In the genomic region with DNA sequence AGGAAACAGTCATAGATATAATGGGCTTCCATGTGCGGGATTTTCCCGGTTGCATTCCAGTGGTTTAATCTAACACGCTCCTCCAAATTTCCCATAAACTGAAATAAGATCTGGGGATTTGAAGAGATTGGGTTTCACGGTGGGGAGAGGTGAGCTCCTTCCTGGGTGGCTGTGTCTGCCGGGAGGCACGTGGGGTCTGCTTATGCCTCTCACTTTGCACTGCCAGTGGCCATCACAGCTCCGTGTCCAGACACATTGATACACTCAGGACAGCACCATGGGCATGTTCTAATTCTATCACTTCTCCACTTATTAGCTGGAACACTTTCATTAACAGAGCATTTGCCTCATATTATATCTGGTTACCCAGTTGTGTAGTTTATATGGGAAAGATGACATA, we compare ENCODE assay signal across 23 cellular contexts.
"Had no signal": no experiment of that assay in that cellular context is flagged by ENCODE, and none has a peak within 500 bp of the region (broad histone marks: within the 10 kb centered on the region; RNA-seq: fewer than 3 reads in every experiment).

No MANE protein-coding gene starts in this region.

- H3K9me3 Mint-ChIP-seq: activated CD4-positive, alpha-beta memory T cell treated with anti-CD3 and anti-CD28 coated beads, Interleukin-2, amount 10 ng/mL, durations not matched to agents 7 days and 5 days; activated CD4-positive, alpha-beta T cell treated with anti-CD3 and anti-CD28 coated beads, Interleukin-2, amount 10 ng/mL, durations not matched to agents 7 days and 5 days; activated naive CD4-positive, alpha-beta T cell treated with anti-CD3 and anti-CD28 coated beads, Interleukin-2, amount 50 U/mL, for 72 hours; activated T-cell treated with anti-CD3 and anti-CD28 coated beads, Interleukin-2, amount 50 U/mL, for 4 hours; activated T-helper 17 cell treated with anti-CD3 and anti-CD28 coated beads, Interleukin-2, amount 50 U/mL, for 72 hours; neural crest cell; T-helper 1 cell treated with Interleukin-12 subunit alpha and Interleukin-12 subunit beta and Interleukin-4 antibody, amounts not matched to agents 30 μg/mL and 1 μg/mL, for 36 hours; WTC11 had no signal

- DNase-seq: activated CD4-positive, alpha-beta memory T cell treated with anti-CD3 and anti-CD28 coated beads, Interleukin-2, amount 10 ng/mL, durations not matched to agents 7 days and 5 days; activated CD4-positive, alpha-beta T cell treated with anti-CD3 and anti-CD28 coated beads for 1 hour; activated CD4-positive, alpha-beta T cell treated with anti-CD3 and anti-CD28 coated beads, Interleukin-2, amount 10 ng/mL, durations not matched to agents 7 days and 5 days; activated naive CD4-positive, alpha-beta T cell; activated T-cell treated with anti-CD3 and anti-CD28 coated beads, Interleukin-2, amount 50 U/mL, for 4 hours; anterior cingulate cortex; body of pancreas; cerebellar nuclear complex; cortex of kidney; foreskin fibroblast; naive thymus-derived CD8-positive, alpha-beta T cell; posterior cingulate gyrus; right cardiac atrium; stimulated activated naive CD4-positive, alpha-beta T cell; SW 1271; T1000; uterus had no signal

- H3K27me3 Mint-ChIP-seq: activated CD4-positive, alpha-beta memory T cell treated with anti-CD3 and anti-CD28 coated beads, Interleukin-2, amount 10 ng/mL, durations not matched to agents 7 days and 5 days; activated CD4-positive, alpha-beta T cell treated with anti-CD3 and anti-CD28 coated beads, Interleukin-2, amount 10 ng/mL, durations not matched to agents 7 days and 5 days had no signal

- H3K36me3 ChIP-seq: tibial nerve, uterus had no signal

- H3K4me3 Mint-ChIP-seq: activated CD4-positive, alpha-beta memory T cell treated with anti-CD3 and anti-CD28 coated beads, Interleukin-2, amount 10 ng/mL, durations not matched to agents 7 days and 5 days; activated CD4-positive, alpha-beta T cell treated with anti-CD3 and anti-CD28 coated beads, Interleukin-2, amount 10 ng/mL, durations not matched to agents 7 days and 5 days; activated T-cell treated with anti-CD3 and anti-CD28 coated beads, Interleukin-2, amount 50 U/mL, for 4 hours; activated T-helper 17 cell treated with anti-CD3 and anti-CD28 coated beads, Interleukin-2, amount 50 U/mL, for 72 hours; naive thymus-derived CD8-positive, alpha-beta T cell; neural crest cell; T-helper 1 cell treated with Interleukin-12 subunit alpha and Interleukin-12 subunit beta and Interleukin-4 antibody, amounts not matched to agents 30 μg/mL and 1 μg/mL, for 36 hours; WTC11 had no signal

- H3K4me1 ChIP-seq: body of pancreas, tibial nerve, uterus had no signal

- H3K9me3 ChIP-seq: body of pancreas, tibial nerve, uterus had no signal

- H3K27me3 ChIP-seq: body of pancreas, tibial nerve, uterus had no signal

- H3K4me3 ChIP-seq: body of pancreas, tibial nerve, uterus had no signal

- H3K27ac ChIP-seq: body of pancreas, tibial nerve, uterus had no signal

- H3K36me3 Mint-ChIP-seq: activated naive CD4-positive, alpha-beta T cell treated with anti-CD3 and anti-CD28 coated beads, Interleukin-2, amount 50 U/mL, for 72 hours; naive thymus-derived CD8-positive, alpha-beta T cell; WTC11 had no signal

- H3K27ac Mint-ChIP-seq: activated CD4-positive, alpha-beta memory T cell treated with anti-CD3 and anti-CD28 coated beads, Interleukin-2, amount 10 ng/mL, durations not matched to agents 7 days and 5 days; activated CD4-positive, alpha-beta T cell treated with anti-CD3 and anti-CD28 coated beads, Interleukin-2, amount 10 ng/mL, durations not matched to agents 7 days and 5 days; activated naive CD4-positive, alpha-beta T cell treated with anti-CD3 and anti-CD28 coated beads, Interleukin-2, amount 50 U/mL, for 72 hours; activated T-helper 17 cell treated with anti-CD3 and anti-CD28 coated beads, Interleukin-2, amount 50 U/mL, for 72 hours; naive thymus-derived CD8-positive, alpha-beta T cell; T-helper 1 cell treated with Interleukin-12 subunit alpha and Interleukin-12 subunit beta and Interleukin-4 antibody, amounts not matched to agents 30 μg/mL and 1 μg/mL, for 36 hours; WTC11 had no signal

- H3K4me1 Mint-ChIP-seq: activated CD4-positive, alpha-beta memory T cell treated with anti-CD3 and anti-CD28 coated beads, Interleukin-2, amount 10 ng/mL, durations not matched to agents 7 days and 5 days; activated CD4-positive, alpha-beta T cell treated with anti-CD3 and anti-CD28 coated beads, Interleukin-2, amount 10 ng/mL, durations not matched to agents 7 days and 5 days; activated T-helper 17 cell treated with anti-CD3 and anti-CD28 coated beads, Interleukin-2, amount 50 U/mL, for 72 hours; WTC11 had no signal
